16 cellular contexts compared by ENCODE assay signal in genomic region chr19:17088552-17088951, GRCh38. TPM values are rescaled to one million over a fixed set of nuclear protein-coding genes. Genes with fewer than 3 reads are reported as not detected.
A peak's percentile ranks its signal among the peaks of the same experiment; 100 is the strongest.
DNase-seq lines count a peak whose midpoint lies in the region; ATAC-seq and TF ChIP-seq lines count a peak whose summit lies in the region.
"Had no signal": no experiment of that assay in that cellular context is flagged by ENCODE, and none has a peak within 500 bp of the region (broad histone marks: within the 10 kb centered on the region; RNA-seq: fewer than 3 reads in every experiment).

No MANE protein-coding gene starts in this region.

- CTCF ChIA-PET in activated CD8-positive, alpha-beta T cell treated with anti-CD3 and anti-CD28 coated beads for 36 hours (lab: Charles Lee), result no interaction called here
- CTCF ChIA-PET in activated naive CD4-positive, alpha-beta T cell treated with anti-CD3 and anti-CD28 coated beads, Interleukin-2, amount 10 ng/mL, durations not matched to agents 7 days and 5 days (lab: Charles Lee), result no interaction called here

- H4K20me1 ChIP-seq in osteoblast (ENCODE audit: insufficient read depth, low read length), result peaks cover 2% of the 10 kb centered on the region

- peak overlapping the region; percentile 22 to 82 (median 76) for H3K27ac ChIP-seq in esophagus squamous epithelium
- H3K27ac ChIP-seq in osteoblast (ENCODE audit: low read depth, low read length), result peak overlapping the region; percentile 98
- peak overlapping the region; percentile 18 to 90 for H3K27ac ChIP-seq in aorta (ENCODE audit: low read depth in 1 of 2, low read length in 2 of 2)
- H3K27ac ChIP-seq: parathyroid adenoma had no signal

- DNase-seq in natural killer cell, result no peak
- DNase-seq in natural killer cell treated with Interleukin-12 subunit alpha and Interleukin-12 subunit beta and Interleukin-15 and Interleukin-18, amount 100 ng/mL, for 72 hours (ENCODE audit: low spot score), result no peak
- no peak for DNase-seq in esophagus squamous epithelium (lab: John Stamatoyannopoulos, UW)
- no peak for DNase-seq in osteoblast (ENCODE audit: insufficient read length, low spot score, missing footprints)
- no peak for DNase-seq in aorta
- DNase-seq in activated CD8-positive, alpha-beta T cell treated with anti-CD3 and anti-CD28 coated beads for 36 hours, result no peak
- DNase-seq in activated naive CD4-positive, alpha-beta T cell treated with anti-CD3 and anti-CD28 coated beads, Interleukin-2, amount 10 ng/mL, durations not matched to agents 7 days and 5 days, result no peak
- DNase-seq: activated CD4-positive, alpha-beta T cell treated with anti-CD3 and anti-CD28 coated beads, Interleukin-2, amount 10 ng/mL, durations not matched to agents 7 days and 5 days; NCI-H1436 treated with DMSO at 0.1 percent for 48 hours; NCI-H82 had no signal

- TF ChIP-seq POLR2A in esophagus squamous epithelium (IDR thresholded peaks at IDR 0.05), result no peak

- peaks cover 0 to 24% (median 0%) of the 10 kb centered on the region in 3 donors for H3K36me3 ChIP-seq in esophagus squamous epithelium
- H3K36me3 ChIP-seq in osteoblast (ENCODE audit: insufficient read depth, low read length), result peaks cover 31% of the 10 kb centered on the region
- no peaks in the 10 kb centered on the region for H3K36me3 ChIP-seq in aorta (ENCODE audit: control insufficient read depth in 1 of 2, insufficient read depth in 2 of 2, low read length in 1 of 2)

- H3K27me3 Mint-ChIP-seq in natural killer cell (ENCODE audit: low read depth in 2 of 2), result no peaks in the 10 kb centered on the region
- no peaks in the 10 kb centered on the region for H3K27me3 Mint-ChIP-seq in natural killer cell treated with Interleukin-12 subunit alpha and Interleukin-12 subunit beta and Interleukin-15 and Interleukin-18, amount 100 ng/mL, for 72 hours
- no peaks in the 10 kb centered on the region for H3K27me3 Mint-ChIP-seq in activated CD8-positive, alpha-beta T cell treated with anti-CD3 and anti-CD28 coated beads for 36 hours
- no peaks in the 10 kb centered on the region for H3K27me3 Mint-ChIP-seq in activated naive CD4-positive, alpha-beta T cell treated with anti-CD3 and anti-CD28 coated beads, Interleukin-2, amount 10 ng/mL, durations not matched to agents 7 days and 5 days
- H3K27me3 Mint-ChIP-seq: activated CD4-positive, alpha-beta T cell treated with anti-CD3 and anti-CD28 coated beads, Interleukin-2, amount 10 ng/mL, durations not matched to agents 7 days and 5 days; activated naive CD4-positive, alpha-beta T cell treated with anti-CD3 and anti-CD28 coated beads, Interleukin-2, amount 50 U/mL, for 24 hours had no signal

- no peak overlapping the region for H2AFZ ChIP-seq in osteoblast (ENCODE audit: low read length)
- H2AFZ ChIP-seq: parathyroid adenoma had no signal

- peaks cover 48 to 63% of the 10 kb centered on the region in 2 donors for H3K4me1 Mint-ChIP-seq in natural killer cell
- H3K4me1 Mint-ChIP-seq in natural killer cell treated with Interleukin-12 subunit alpha and Interleukin-12 subunit beta and Interleukin-15 and Interleukin-18, amount 100 ng/mL, for 72 hours (ENCODE audit: low read depth in 2 of 2), result peaks cover 33 to 49% of the 10 kb centered on the region in 2 donors
- peaks cover 39% of the 10 kb centered on the region for H3K4me1 Mint-ChIP-seq in activated CD8-positive, alpha-beta T cell treated with anti-CD3 and anti-CD28 coated beads for 36 hours (ENCODE audit: low read depth)
- H3K4me1 Mint-ChIP-seq in activated naive CD4-positive, alpha-beta T cell treated with anti-CD3 and anti-CD28 coated beads, Interleukin-2, amount 10 ng/mL, durations not matched to agents 7 days and 5 days, result peaks cover 42% of the 10 kb centered on the region

- H3K27me3 ChIP-seq in esophagus squamous epithelium (no peaks in the 10 kb centered on the region), osteoblast (ENCODE audit: insufficient read depth, low read length) (no peaks in the 10 kb centered on the region), aorta (ENCODE audit: control insufficient read depth in 1 of 2, insufficient read depth in 2 of 2, low read length in 1 of 2) (no peaks in the 10 kb centered on the region)

- peaks cover 6 to 68% (median 16%) of the 10 kb centered on the region in 3 donors for H3K4me1 ChIP-seq in esophagus squamous epithelium
- H3K4me1 ChIP-seq in osteoblast (ENCODE audit: insufficient read depth, low read length), result peaks cover 26% of the 10 kb centered on the region
- peaks cover 0 to 1% of the 10 kb centered on the region in 2 donors for H3K4me1 ChIP-seq in aorta (ENCODE audit: control insufficient read depth in 1 of 2, insufficient read depth in 2 of 2, low read length in 2 of 2)
- H3K4me1 ChIP-seq: parathyroid adenoma had no signal

- no peak overlapping the region for H3K4me3 Mint-ChIP-seq in natural killer cell
- no peak overlapping the region for H3K4me3 Mint-ChIP-seq in natural killer cell treated with Interleukin-12 subunit alpha and Interleukin-12 subunit beta and Interleukin-15 and Interleukin-18, amount 100 ng/mL, for 72 hours
- H3K4me3 Mint-ChIP-seq in activated CD8-positive, alpha-beta T cell treated with anti-CD3 and anti-CD28 coated beads for 36 hours, result no peak overlapping the region
- H3K4me3 Mint-ChIP-seq in activated naive CD4-positive, alpha-beta T cell treated with anti-CD3 and anti-CD28 coated beads, Interleukin-2, amount 10 ng/mL, durations not matched to agents 7 days and 5 days, result no peak overlapping the region
- H3K4me3 Mint-ChIP-seq: activated CD4-positive, alpha-beta T cell treated with anti-CD3 and anti-CD28 coated beads, Interleukin-2, amount 10 ng/mL, durations not matched to agents 7 days and 5 days; activated naive CD4-positive, alpha-beta T cell treated with anti-CD3 and anti-CD28 coated beads, Interleukin-2, amount 50 U/mL, for 24 hours had no signal

- no peak overlapping the region for H3K4me3 ChIP-seq in esophagus squamous epithelium
- H3K4me3 ChIP-seq in osteoblast (ENCODE audit: insufficient read depth, low read length), result no peak overlapping the region
- H3K4me3 ChIP-seq in aorta (ENCODE audit: low read length in 2 of 2), result no peak overlapping the region
- H3K4me3 ChIP-seq: A549, skin epidermis had no signal

- H3K9me3 Mint-ChIP-seq in natural killer cell, result no peaks in the 10 kb centered on the region
- H3K9me3 Mint-ChIP-seq in natural killer cell treated with Interleukin-12 subunit alpha and Interleukin-12 subunit beta and Interleukin-15 and Interleukin-18, amount 100 ng/mL, for 72 hours, result no peaks in the 10 kb centered on the region
- H3K9me3 Mint-ChIP-seq in activated CD8-positive, alpha-beta T cell treated with anti-CD3 and anti-CD28 coated beads for 36 hours, result no peaks in the 10 kb centered on the region
- H3K9me3 Mint-ChIP-seq in activated naive CD4-positive, alpha-beta T cell treated with anti-CD3 and anti-CD28 coated beads, Interleukin-2, amount 10 ng/mL, durations not matched to agents 7 days and 5 days, result no peaks in the 10 kb centered on the region
- H3K9me3 Mint-ChIP-seq: activated CD4-positive, alpha-beta T cell treated with anti-CD3 and anti-CD28 coated beads, Interleukin-2, amount 10 ng/mL, durations not matched to agents 7 days and 5 days; activated naive CD4-positive, alpha-beta T cell treated with anti-CD3 and anti-CD28 coated beads, Interleukin-2, amount 50 U/mL, for 24 hours had no signal

- H3K79me2 ChIP-seq in osteoblast (ENCODE audit: insufficient read depth, low read length), result peaks cover 97% of the 10 kb centered on the region

- H3K36me3 Mint-ChIP-seq in natural killer cell, result no peaks in the 10 kb centered on the region
- H3K36me3 Mint-ChIP-seq in natural killer cell treated with Interleukin-12 subunit alpha and Interleukin-12 subunit beta and Interleukin-15 and Interleukin-18, amount 100 ng/mL, for 72 hours, result no peaks in the 10 kb centered on the region
- peaks cover 14% of the 10 kb centered on the region for H3K36me3 Mint-ChIP-seq in activated CD8-positive, alpha-beta T cell treated with anti-CD3 and anti-CD28 coated beads for 36 hours (ENCODE audit: low read depth)
- peaks cover 20% of the 10 kb centered on the region for H3K36me3 Mint-ChIP-seq in activated naive CD4-positive, alpha-beta T cell treated with anti-CD3 and anti-CD28 coated beads, Interleukin-2, amount 10 ng/mL, durations not matched to agents 7 days and 5 days

- 83 to 91% methylated on average over 5 of the region's 5 CpGs for WGBS in esophagus squamous epithelium, 2 donors
- WGBS in aorta, 2 donors, result 90 to 91% methylated on average over 5 of the region's 5 CpGs

- no peak for ATAC-seq in natural killer cell
- ATAC-seq in natural killer cell treated with Interleukin-12 subunit alpha and Interleukin-12 subunit beta and Interleukin-15 and Interleukin-18, amount 100 ng/mL, for 72 hours, result no peak
- no peak for ATAC-seq in aorta (ENCODE audit: low FRiP score)
- no peak for ATAC-seq in activated CD8-positive, alpha-beta T cell treated with anti-CD3 and anti-CD28 coated beads for 36 hours
- ATAC-seq in HG03469 (IDR thresholded peaks at IDR 0.05; ENCODE audit: unreplicated experiment), result no peak
- ATAC-seq: A549, HCT116 had no signal

- intact Hi-C loops in natural killer cell (cut with micrococcal nuclease) (no loop called here), esophagus squamous epithelium (cut with DNase I) (no loop called here), aorta (cut with DNase I) (no loop called here)
- intact Hi-C loops in activated CD8-positive, alpha-beta T cell treated with anti-CD3 and anti-CD28 coated beads for 36 hours (cut with micrococcal nuclease), result no loop called here

- no peak for TF ChIP-seq CTCF in natural killer cell (IDR thresholded peaks at IDR 0.05)
- TF ChIP-seq CTCF in esophagus squamous epithelium (IDR thresholded peaks at IDR 0.05), result no peak
- no peak for TF ChIP-seq CTCF in osteoblast (IDR thresholded peaks at IDR 0.05; ENCODE audit: extremely low read depth, low read depth, low read length)
- no peak for TF ChIP-seq CTCF in activated CD8-positive, alpha-beta T cell treated with anti-CD3 and anti-CD28 coated beads for 36 hours (IDR thresholded peaks at IDR 0.05)

- peak overlapping the region; percentile 78 to 86 for H3K27ac Mint-ChIP-seq in natural killer cell
- peak overlapping the region in 1 of 2 donors; percentile 84 for H3K27ac Mint-ChIP-seq in natural killer cell treated with Interleukin-12 subunit alpha and Interleukin-12 subunit beta and Interleukin-15 and Interleukin-18, amount 100 ng/mL, for 72 hours
- no peak overlapping the region for H3K27ac Mint-ChIP-seq in activated CD8-positive, alpha-beta T cell treated with anti-CD3 and anti-CD28 coated beads for 36 hours
- no peak overlapping the region for H3K27ac Mint-ChIP-seq in activated naive CD4-positive, alpha-beta T cell treated with anti-CD3 and anti-CD28 coated beads, Interleukin-2, amount 10 ng/mL, durations not matched to agents 7 days and 5 days
- H3K27ac Mint-ChIP-seq: activated CD4-positive, alpha-beta T cell treated with anti-CD3 and anti-CD28 coated beads, Interleukin-2, amount 10 ng/mL, durations not matched to agents 7 days and 5 days; activated naive CD4-positive, alpha-beta T cell treated with anti-CD3 and anti-CD28 coated beads, Interleukin-2, amount 50 U/mL, for 24 hours had no signal

- H3K9me3 ChIP-seq in esophagus squamous epithelium (no peaks in the 10 kb centered on the region), osteoblast (ENCODE audit: low read depth, low read length) (no peaks in the 10 kb centered on the region), aorta (ENCODE audit: control insufficient read depth, low read length) (no peaks in the 10 kb centered on the region)
- H3K9me3 ChIP-seq: A549 had no signal

- H3K4me2 ChIP-seq in osteoblast (ENCODE audit: insufficient read depth, low read length), result peak overlapping the region; percentile 81
- H3K4me2 ChIP-seq: A549 had no signal

- POLR2A ChIA-PET in activated CD8-positive, alpha-beta T cell treated with anti-CD3 and anti-CD28 coated beads for 36 hours (lab: Charles Lee), result interaction anchor here (0.9 kb wide), 1 partner anchor 12 kb away, joined by 3 read pairs; no protein-coding TSS in a partner anchor

RNA-seq across cellular contexts. Expression of gene MYO9B, which starts 13.0 kb away (rescaled TPM):
- 100 to 1,000 TPM; 321 to 378 (median 365) TPM for total RNA-seq in natural killer cell
- total RNA-seq in natural killer cell treated with Interleukin-12 subunit alpha and Interleukin-12 subunit beta and Interleukin-15 and Interleukin-18, amount 100 ng/mL, for 72 hours, result 100 to 1,000 TPM; 251 to 283 TPM
- total RNA-seq in esophagus squamous epithelium, result 10 to 100 TPM; 25.5 to 60.5 (median 39.5) TPM
- total RNA-seq in osteoblast, result 86.9 and 96.6 TPM in 2 replicates
- 100 to 1,000 TPM; 165 to 176 TPM for total RNA-seq in aorta
- polyA plus RNA-seq in aorta, result 100 to 1,000 TPM in 1 of 2 donors, 10 to 100 TPM in 1; 34.3 to 183 TPM
- 100 to 1,000 TPM; 111 to 112 TPM for total RNA-seq in activated CD8-positive, alpha-beta T cell treated with anti-CD3 and anti-CD28 coated beads for 36 hours

RNA-seq across cellular contexts. Expression of gene HAUS8, which starts 13.3 kb away (rescaled TPM):
- 10 to 100 TPM; 10.3 to 13.5 (median 10.4) TPM for total RNA-seq in natural killer cell
- 10 to 100 TPM; 25.6 to 46.1 TPM for total RNA-seq in natural killer cell treated with Interleukin-12 subunit alpha and Interleukin-12 subunit beta and Interleukin-15 and Interleukin-18, amount 100 ng/mL, for 72 hours
- 1 to 10 TPM; 3.0 to 5.8 (median 3.2) TPM for total RNA-seq in esophagus squamous epithelium
- total RNA-seq in osteoblast, result 1.8 and 2.1 TPM in 2 replicates
- total RNA-seq in aorta, result 1 to 10 TPM; 5.8 to 7.2 TPM
- 10 to 100 TPM in 1 of 2 donors, 1 to 10 TPM in 1; 4.5 to 15.1 TPM for polyA plus RNA-seq in aorta
- 10 to 100 TPM; 40.7 to 41.9 TPM for total RNA-seq in activated CD8-positive, alpha-beta T cell treated with anti-CD3 and anti-CD28 coated beads for 36 hours

Comparison
In these comparisons a context has a peak if more than half of its experiments do, and no peak if none do; other contexts are left out.
1. H3K27ac Mint-ChIP-seq: peak in natural killer cell (2 of 2); none in activated CD8-positive, alpha-beta T cell treated with anti-CD3 and anti-CD28 coated beads for 36 hours (single experiment) and activated naive CD4-positive, alpha-beta T cell treated with anti-CD3 and anti-CD28 coated beads, Interleukin-2, amount 10 ng/mL, durations not matched to agents 7 days and 5 days (single experiment).
2. Peak in every context shown above with its lines, with median percentiles within 50 percentile points of each other: H3K27ac ChIP-seq.